Comparison of ENCODE assay signal across 1 cellular context in genomic region chr3:46162975-46163550, GRCh38.
TF ChIP-seq lines count a peak whose summit lies in the region.

No MANE protein-coding gene starts in this region.

TF ChIP-seq in A549, 52 proteins besides CTCF, POLR2A, EP300 and RAD21 (continued from another document):
- TF ChIP-seq, protein P1, sequence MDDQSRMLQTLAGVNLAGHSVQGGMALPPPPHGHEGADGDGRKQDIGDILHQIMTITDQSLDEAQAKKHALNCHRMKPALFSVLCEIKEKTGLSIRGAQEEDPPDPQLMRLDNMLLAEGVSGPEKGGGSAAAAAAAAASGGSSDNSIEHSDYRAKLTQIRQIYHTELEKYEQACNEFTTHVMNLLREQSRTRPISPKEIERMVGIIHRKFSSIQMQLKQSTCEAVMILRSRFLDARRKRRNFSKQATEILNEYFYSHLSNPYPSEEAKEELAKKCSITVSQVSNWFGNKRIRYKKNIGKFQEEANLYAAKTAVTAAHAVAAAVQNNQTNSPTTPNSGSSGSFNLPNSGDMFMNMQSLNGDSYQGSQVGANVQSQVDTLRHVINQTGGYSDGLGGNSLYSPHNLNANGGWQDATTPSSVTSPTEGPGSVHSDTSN (IDR thresholded peaks at IDR 0.05) = no peak
- TF ChIP-seq JUN (IDR thresholded peaks at IDR 0.05) (no peak), SREBF2 (IDR thresholded peaks at IDR 0.05) (no peak), ESRRA (IDR thresholded peaks at IDR 0.05; ENCODE audit: borderline replicate concordance, low read length) (no peak), ZNF302 (CRISPR knock-in tag; IDR thresholded peaks at IDR 0.05) (no peak), CHD4 (IDR thresholded peaks at IDR 0.05; ENCODE audit: borderline replicate concordance) (no peak), HDAC2 (IDR thresholded peaks at IDR 0.05) (no peak), TP53 (CRISPR knock-in tag; IDR thresholded peaks at IDR 0.05) (no peak), JUNB (IDR thresholded peaks at IDR 0.05) (no peak), RCOR1 (IDR thresholded peaks at IDR 0.05; ENCODE audit: low read depth, low read length) (no peak), KDM5A (IDR thresholded peaks at IDR 0.05) (no peak)
- TF ChIP-seq, protein P2, sequence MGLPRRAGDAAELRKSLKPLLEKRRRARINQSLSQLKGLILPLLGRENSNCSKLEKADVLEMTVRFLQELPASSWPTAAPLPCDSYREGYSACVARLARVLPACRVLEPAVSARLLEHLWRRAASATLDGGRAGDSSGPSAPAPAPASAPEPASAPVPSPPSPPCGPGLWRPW (IDR thresholded peaks at IDR 0.05) = no peak
TF ChIP-seq in A549: peak in this region for 0.
